ENCODE assay signal across 8 cellular contexts in genomic region chr17:28227278-28228108, GRCh38.
DNase-seq lines count a peak whose midpoint lies in the region; ATAC-seq and TF ChIP-seq lines count a peak whose summit lies in the region.

No MANE protein-coding gene starts in this region.

- DNase-seq in CD8-positive, alpha-beta memory T cell, result peak in 2 of 5 donors; percentile 6
- peak; percentile 38 for DNase-seq in M059J (ENCODE audit: low read depth)
- peak; percentile 98 for DNase-seq in WTC11 (ENCODE audit: low spot score)
- DNase-seq in erythroblast (lab: John Stamatoyannopoulos, UW), result peak; percentile 73 to 80
- no peak for DNase-seq in naive thymus-derived CD8-positive, alpha-beta T cell
- DNase-seq in DMS 273 treated with DMSO at 0.1 percent for 48 hours (lab: John Stamatoyannopoulos, UW), result no peak
- no peak for DNase-seq in T-helper 9 cell

- peak overlapping the region in 6 of 7 donors; percentile 48 to 89 (median 72) for H3K4me3 Mint-ChIP-seq in CD8-positive, alpha-beta memory T cell
- H3K4me3 Mint-ChIP-seq in WTC11, result peak overlapping the region; percentile 97
- H3K4me3 Mint-ChIP-seq in naive thymus-derived CD8-positive, alpha-beta T cell, result peak overlapping the region; percentile 48 to 81 (median 70)

- peaks cover 4% of the 10 kb centered on the region for H3K4me1 ChIP-seq in CD8-positive, alpha-beta memory T cell (ENCODE audit: insufficient read depth, low read length)

- H3K27me3 Mint-ChIP-seq in CD8-positive, alpha-beta memory T cell, result peaks cover 46 to 62% of the 10 kb centered on the region in 2 donors
- peaks cover 4% of the 10 kb centered on the region; the same call in 1 of the 2 replicates for H3K27me3 Mint-ChIP-seq in WTC11 (ENCODE audit: low read depth)
- H3K27me3 Mint-ChIP-seq in naive thymus-derived CD8-positive, alpha-beta T cell, result peaks cover 27 to 53% (median 42%) of the 10 kb centered on the region in 5 donors

- H3K4me3 ChIP-seq in CD8-positive, alpha-beta memory T cell (ENCODE audit: low read length), result no peak overlapping the region

- no peaks in the 10 kb centered on the region for H3K36me3 ChIP-seq in CD8-positive, alpha-beta memory T cell (ENCODE audit: insufficient read depth, low read length)

- POLR2A ChIA-PET in CD8-positive, alpha-beta memory T cell (lab: Charles Lee), result no interaction called here
- POLR2A ChIA-PET in WTC11 (lab: Charles Lee), result no interaction called here
- POLR2A ChIA-PET in naive thymus-derived CD8-positive, alpha-beta T cell (lab: Charles Lee), result no interaction called here

- peaks cover 6 to 13% (median 9%) of the 10 kb centered on the region in 3 donors for H3K4me1 Mint-ChIP-seq in CD8-positive, alpha-beta memory T cell
- peaks cover 21% of the 10 kb centered on the region for H3K4me1 Mint-ChIP-seq in WTC11
- H3K4me1 Mint-ChIP-seq in naive thymus-derived CD8-positive, alpha-beta T cell, result peaks cover 6 to 10% (median 8%) of the 10 kb centered on the region in 4 donors

- H3K9me3 Mint-ChIP-seq in CD8-positive, alpha-beta memory T cell, result no peaks in the 10 kb centered on the region
- peaks cover 3% of the 10 kb centered on the region; the same call in 1 of the 2 replicates for H3K9me3 Mint-ChIP-seq in WTC11
- H3K9me3 Mint-ChIP-seq in naive thymus-derived CD8-positive, alpha-beta T cell, result peaks cover 0 to 4% (median 0%) of the 10 kb centered on the region in 9 donors

- ATAC-seq in WTC11 (peak; percentile 92), GM21381 (IDR thresholded peaks at IDR 0.05; ENCODE audit: unreplicated experiment) (no peak)
- ATAC-seq in naive thymus-derived CD8-positive, alpha-beta T cell, result peak; percentile 30 to 40

- CTCF ChIA-PET in CD8-positive, alpha-beta memory T cell (lab: Charles Lee), result no interaction called here
- CTCF ChIA-PET in WTC11 (lab: Charles Lee), result interaction anchor here (0.6 to 5.9 kb wide), 10 partner anchors 10 to 422 kb away, joined by 3 to 45 read pairs (median 5); no protein-coding TSS in a partner anchor

- TF ChIP-seq POLR2A in erythroblast (IDR thresholded peaks at IDR 0.05; ENCODE audit: low read length), result peak; percentile 20

- no peak for TF ChIP-seq CTCF in WTC11 (IDR thresholded peaks at IDR 0.05)

- no peaks in the 10 kb centered on the region for H3K36me3 Mint-ChIP-seq in CD8-positive, alpha-beta memory T cell
- H3K36me3 Mint-ChIP-seq in WTC11, result peaks cover 9% of the 10 kb centered on the region
- peaks cover 0 to 4% (median 2%) of the 10 kb centered on the region in 3 donors for H3K36me3 Mint-ChIP-seq in naive thymus-derived CD8-positive, alpha-beta T cell

- no peaks in the 10 kb centered on the region for H3K9me3 ChIP-seq in CD8-positive, alpha-beta memory T cell (ENCODE audit: low read length)

- no peak overlapping the region for H3K27ac Mint-ChIP-seq in CD8-positive, alpha-beta memory T cell
- peak overlapping the region; percentile 98 for H3K27ac Mint-ChIP-seq in WTC11
- H3K27ac Mint-ChIP-seq in naive thymus-derived CD8-positive, alpha-beta T cell, result no peak overlapping the region

- no peak overlapping the region for H3K27ac ChIP-seq in CD8-positive, alpha-beta memory T cell (ENCODE audit: low read depth, low read length)

- peaks cover 14% of the 10 kb centered on the region for H3K27me3 ChIP-seq in CD8-positive, alpha-beta memory T cell (ENCODE audit: insufficient read depth, low read length, poor library complexity, severe bottlenecking)

TF ChIP-seq in WTC11, 78 proteins besides CTCF, POLR2A, EP300 and RAD21 (continues in another document):
- no peak for TF ChIP-seq NFYB (CRISPR knock-in tag; conservative IDR thresholded peaks at IDR 0.05; ENCODE audit: low read depth)
- no peak for TF ChIP-seq ATF1 (CRISPR knock-in tag; IDR thresholded peaks at IDR 0.05)
- TF ChIP-seq, protein P1, sequence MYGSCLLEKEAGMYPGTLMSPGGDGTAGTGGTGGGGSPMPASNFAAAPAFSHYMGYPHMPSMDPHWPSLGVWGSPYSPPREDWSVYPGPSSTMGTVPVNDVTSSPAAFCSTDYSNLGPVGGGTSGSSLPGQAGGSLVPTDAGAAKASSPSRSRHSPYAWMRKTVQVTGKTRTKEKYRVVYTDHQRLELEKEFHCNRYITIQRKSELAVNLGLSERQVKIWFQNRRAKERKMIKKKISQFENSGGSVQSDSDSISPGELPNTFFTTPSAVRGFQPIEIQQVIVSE (CRISPR knock-in tag; IDR thresholded peaks at IDR 0.05; ENCODE audit: borderline replicate concordance), result no peak
- peak; percentile 97 for TF ChIP-seq SP1 (CRISPR knock-in tag; conservative IDR thresholded peaks at IDR 0.05)
- no peak for TF ChIP-seq CBFB (CRISPR knock-in tag; IDR thresholded peaks at IDR 0.05; ENCODE audit: low read depth)
- no peak for TF ChIP-seq IRF1 (CRISPR knock-in tag; IDR thresholded peaks at IDR 0.05)
- no peak for TF ChIP-seq RORB (CRISPR knock-in tag; IDR thresholded peaks at IDR 0.05)
- no peak for TF ChIP-seq ZNF138 (CRISPR knock-in tag; conservative IDR thresholded peaks at IDR 0.05)
- TF ChIP-seq KAT7 (CRISPR knock-in tag; IDR thresholded peaks at IDR 0.05; ENCODE audit: borderline replicate concordance), result no peak
- TF ChIP-seq, protein P2, sequence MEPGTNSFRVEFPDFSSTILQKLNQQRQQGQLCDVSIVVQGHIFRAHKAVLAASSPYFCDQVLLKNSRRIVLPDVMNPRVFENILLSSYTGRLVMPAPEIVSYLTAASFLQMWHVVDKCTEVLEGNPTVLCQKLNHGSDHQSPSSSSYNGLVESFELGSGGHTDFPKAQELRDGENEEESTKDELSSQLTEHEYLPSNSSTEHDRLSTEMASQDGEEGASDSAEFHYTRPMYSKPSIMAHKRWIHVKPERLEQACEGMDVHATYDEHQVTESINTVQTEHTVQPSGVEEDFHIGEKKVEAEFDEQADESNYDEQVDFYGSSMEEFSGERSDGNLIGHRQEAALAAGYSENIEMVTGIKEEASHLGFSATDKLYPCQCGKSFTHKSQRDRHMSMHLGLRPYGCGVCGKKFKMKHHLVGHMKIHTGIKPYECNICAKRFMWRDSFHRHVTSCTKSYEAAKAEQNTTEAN (CRISPR knock-in tag; IDR thresholded peaks at IDR 0.05), result 0 out of 2 replicates have a peak, but pooled peaks have one; percentile 29
- no peak for TF ChIP-seq GABPB1 (CRISPR knock-in tag; IDR thresholded peaks at IDR 0.05)
- no peak for TF ChIP-seq ATF6 (CRISPR knock-in tag; IDR thresholded peaks at IDR 0.05)
- TF ChIP-seq PREB (CRISPR knock-in tag; IDR thresholded peaks at IDR 0.05; ENCODE audit: borderline replicate concordance), result no peak
- TF ChIP-seq, protein P3, sequence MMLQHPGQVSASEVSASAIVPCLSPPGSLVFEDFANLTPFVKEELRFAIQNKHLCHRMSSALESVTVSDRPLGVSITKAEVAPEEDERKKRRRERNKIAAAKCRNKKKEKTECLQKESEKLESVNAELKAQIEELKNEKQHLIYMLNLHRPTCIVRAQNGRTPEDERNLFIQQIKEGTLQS (CRISPR knock-in tag; conservative IDR thresholded peaks at IDR 0.05), result no peak
- no peak for TF ChIP-seq ERG (CRISPR knock-in tag; IDR thresholded peaks at IDR 0.05)
- TF ChIP-seq, protein P4, sequence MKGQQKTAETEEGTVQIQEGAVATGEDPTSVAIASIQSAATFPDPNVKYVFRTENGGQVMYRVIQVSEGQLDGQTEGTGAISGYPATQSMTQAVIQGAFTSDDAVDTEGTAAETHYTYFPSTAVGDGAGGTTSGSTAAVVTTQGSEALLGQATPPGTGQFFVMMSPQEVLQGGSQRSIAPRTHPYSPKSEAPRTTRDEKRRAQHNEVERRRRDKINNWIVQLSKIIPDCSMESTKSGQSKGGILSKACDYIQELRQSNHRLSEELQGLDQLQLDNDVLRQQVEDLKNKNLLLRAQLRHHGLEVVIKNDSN (CRISPR knock-in tag; IDR thresholded peaks at IDR 0.05), result no peak; the same call in 1 of the 2 replicates
- no peak for TF ChIP-seq MXD4 (CRISPR knock-in tag; IDR thresholded peaks at IDR 0.05; ENCODE audit: borderline replicate concordance)

Comparison
In these comparisons a context has a peak if more than half of its experiments do, and no peak if none do; other contexts are left out.
1. DNase-seq: peak in M059J (single experiment), WTC11 (single experiment) and erythroblast (2 of 2); none in naive thymus-derived CD8-positive, alpha-beta T cell (0 of 10), DMS 273 treated with DMSO at 0.1 percent for 48 hours (single experiment) and T-helper 9 cell (single experiment).
2. Peak in every context shown above with its lines, with median percentiles within 50 percentile points of each other: H3K4me3 Mint-ChIP-seq.